Comparison of ENCODE assay signal across 26 cellular contexts in the genomic region with DNA sequence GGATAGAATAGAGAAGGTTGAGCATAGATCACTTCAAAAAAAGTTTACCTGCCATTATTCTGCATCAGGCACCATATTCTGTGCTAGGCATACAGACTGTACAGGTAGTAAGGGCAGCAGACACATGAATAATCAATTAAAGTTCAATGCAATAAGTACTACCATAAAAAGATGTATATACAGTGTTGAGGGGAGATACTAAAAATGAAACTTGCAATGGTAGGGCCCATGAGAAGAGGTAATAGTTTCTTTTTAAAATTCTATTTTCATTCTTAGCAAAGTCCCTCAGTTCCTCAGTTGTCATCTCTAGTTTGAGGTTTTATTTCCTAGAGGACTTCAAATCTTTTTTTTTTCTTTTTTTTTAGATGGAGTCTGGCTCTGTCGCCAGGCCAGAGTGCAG.
"Had no signal": no experiment of that assay in that cellular context is flagged by ENCODE, and none has a peak within 500 bp of the region (broad histone marks: within the 10 kb centered on the region; RNA-seq: fewer than 3 reads in every experiment).

No MANE protein-coding gene starts in this region.

- H3K27ac ChIP-seq: left ventricle myocardium inferior, pancreas, prostate gland, skin epidermis, stomach, testis, thyroid gland, transverse colon, upper lobe of left lung, vagina had no signal

- H3K4me1 ChIP-seq: left ventricle myocardium inferior, pancreas, prostate gland, stomach, testis, thyroid gland, transverse colon, upper lobe of left lung, vagina had no signal

- DNase-seq: hypothalamus; immature natural killer cell; left ventricle myocardium inferior; mesendoderm; naive B cell; nucleus accumbens; pancreas; posterior cingulate gyrus; retina; right cardiac atrium; stimulated activated CD4-positive, alpha-beta T cell treated with anti-CD3 and anti-CD28 coated beads, Interleukin-12 subunit alpha, Interleukin-12 subunit beta, amount 100 ng/mL, for 4 hours; stimulated activated CD4-positive, alpha-beta T cell treated with anti-CD3 and anti-CD28 coated beads, Interleukin-15, amount 100 ng/mL, for 24 hours; stimulated activated CD4-positive, alpha-beta T cell treated with anti-CD3 and anti-CD28 coated beads, Interleukin-2, amount 100 ng/mL, for 24 hours; stimulated activated CD4-positive, alpha-beta T cell treated with anti-CD3 and anti-CD28 coated beads, Interleukin-4, amount 100 ng/mL, for 1 hour; stimulated activated naive B cell treated with anti-CD40 and anti-IgM and Interleukin-4, amounts not matched to agents 10 μg/mL and 1 μg/mL and 100 μg/mL, for 72 hours; stimulated activated naive CD8-positive, alpha-beta T cell treated with anti-CD3 and anti-CD28 coated beads, Interleukin-15, Interleukin-2, amounts not matched to agents 100 U/mL and 50 U/mL, for 24 hours; stomach; testis; thyroid gland; transverse colon; upper lobe of left lung had no signal

- H3K4me3 ChIP-seq: left ventricle myocardium inferior, lung, pancreas, prostate gland, skin epidermis, stomach, testis, thyroid gland, transverse colon, upper lobe of left lung, vagina had no signal

- FAIRE-seq: pancreas had no signal

- ATAC-seq: pancreas; right cardiac atrium; sciatic nerve; stimulated activated naive B cell treated with anti-CD40 and anti-IgM and Interleukin-4, amounts not matched to agents 10 μg/mL and 1 μg/mL and 100 μg/mL, for 72 hours; stimulated activated naive CD8-positive, alpha-beta T cell treated with anti-CD3 and anti-CD28 coated beads, Interleukin-15, Interleukin-2, amounts not matched to agents 100 U/mL and 50 U/mL, for 24 hours had no signal

- H3K9me3 ChIP-seq: pancreas, prostate gland, testis, thyroid gland, transverse colon, upper lobe of left lung, vagina had no signal

- H3K36me3 ChIP-seq: left ventricle myocardium inferior, pancreas, prostate gland, stomach, thyroid gland, transverse colon, upper lobe of left lung, vagina had no signal
